ENCODE assay signal across 11 cellular contexts in genomic region chr6:146915671-146916127, GRCh38.
A peak's percentile ranks its signal among the peaks of the same experiment; 100 is the strongest.
DNase-seq lines count a peak whose midpoint lies in the region; ATAC-seq and TF ChIP-seq lines count a peak whose summit lies in the region.
"Had no signal": no experiment of that assay in that cellular context is flagged by ENCODE, and none has a peak within 500 bp of the region (broad histone marks: within the 10 kb centered on the region; RNA-seq: fewer than 3 reads in every experiment).

No MANE protein-coding gene starts in this region.

- POLR2A ChIA-PET in naive thymus-derived CD4-positive, alpha-beta T cell (lab: Charles Lee), result no interaction called here

- H3K9me3 Mint-ChIP-seq in naive thymus-derived CD4-positive, alpha-beta T cell, result no peaks in the 10 kb centered on the region

- no peaks in the 10 kb centered on the region for H3K27me3 ChIP-seq in mammary epithelial cell (ENCODE audit: insufficient read depth, low read length)
- no peaks in the 10 kb centered on the region for H3K27me3 ChIP-seq in naive thymus-derived CD4-positive, alpha-beta T cell (ENCODE audit: control insufficient read depth in 2 of 2, insufficient read depth in 2 of 2, low read length in 2 of 2)

- peak overlapping the region; percentile 81 for H3K9ac ChIP-seq in mammary epithelial cell (ENCODE audit: insufficient read depth, low read length)

- TF ChIP-seq CTCF in mammary epithelial cell (conservative IDR thresholded peaks at IDR 0.05 in 1 of 2, IDR thresholded peaks at IDR 0.05 in 1 of 2; ENCODE audit: extremely low read depth in 1 of 2, insufficient read depth in 1 of 2, low read depth in 1 of 2, low read length in 2 of 2), result no peak
- no peak for TF ChIP-seq CTCF in GM13976 (IDR thresholded peaks at IDR 0.05; ENCODE audit: borderline replicate concordance, control extremely low read depth, extremely low read depth, insufficient read depth, missing control alignments)

- dilution Hi-C loops in mammary epithelial cell (cut with HindIII; ENCODE audit: low sequenced_read_pairs), result no loop called here

- H3K79me2 ChIP-seq in mammary epithelial cell (ENCODE audit: insufficient read depth, low read length), result no peaks in the 10 kb centered on the region

- peak; percentile 22 for ATAC-seq in naive thymus-derived CD4-positive, alpha-beta T cell
- no peak for ATAC-seq in HG02642 (IDR thresholded peaks at IDR 0.05; ENCODE audit: poor library complexity, unreplicated experiment)

- peaks cover 0 to 6% (median 4%) of the 10 kb centered on the region in 7 donors for H3K4me1 Mint-ChIP-seq in naive thymus-derived CD4-positive, alpha-beta T cell

- no TSS peak for BruUV-seq in mammary epithelial cell (replicated peaks; lab: Mats Ljungman, UMichigan)

- peaks cover 37% of the 10 kb centered on the region for H3K4me1 ChIP-seq in mammary epithelial cell (ENCODE audit: insufficient read depth, low read length)
- H3K4me1 ChIP-seq in naive thymus-derived CD4-positive, alpha-beta T cell (ENCODE audit: control insufficient read depth in 2 of 2, insufficient read depth in 2 of 2, low read length in 2 of 2), result no peaks in the 10 kb centered on the region

- no peaks in the 10 kb centered on the region for H3K36me3 ChIP-seq in mammary epithelial cell (ENCODE audit: insufficient read depth, low read length)
- no peaks in the 10 kb centered on the region for H3K36me3 ChIP-seq in naive thymus-derived CD4-positive, alpha-beta T cell (ENCODE audit: control insufficient read depth in 2 of 3, insufficient read depth in 3 of 3, low read length in 3 of 3)

- H3K27ac ChIP-seq in mammary epithelial cell (ENCODE audit: insufficient read depth, low read depth, low read length), result peak overlapping the region; percentile 98
- no peak overlapping the region for H3K27ac ChIP-seq in naive thymus-derived CD4-positive, alpha-beta T cell (ENCODE audit: low read depth, low read length)

- H3K4me3 ChIP-seq in mammary epithelial cell (replicated peaks in 1 of 3; ENCODE audit: insufficient read depth in 1 of 3, low read depth in 2 of 3, low read length in 3 of 3), result peak overlapping the region in 2 of 3 experiments; percentile 43 to 68
- no peak overlapping the region for H3K4me3 ChIP-seq in naive thymus-derived CD4-positive, alpha-beta T cell (ENCODE audit: low read length)

- in situ Hi-C loops in mammary epithelial cell (cut with MboI; ENCODE audit: low sequenced_read_pairs in 2 of 2) (no loop called here), GM13976 (cut with MboI; ENCODE audit: low sequenced_read_pairs, unreplicated experiment) (no loop called here)

- no peak overlapping the region for H3K27ac Mint-ChIP-seq in naive thymus-derived CD4-positive, alpha-beta T cell
- H3K27ac Mint-ChIP-seq: activated T-cell treated with anti-CD3 and anti-CD28 coated beads, Interleukin-2, amount 50 U/mL, for 72 hours had no signal

- no peak overlapping the region for H3K4me3 Mint-ChIP-seq in naive thymus-derived CD4-positive, alpha-beta T cell

- peak; percentile 78 for DNase-seq in Daoy (ENCODE audit: low read depth)
- DNase-seq in NCI-H460 (ENCODE audit: extremely low read depth, low read depth), result peak; percentile 36
- peak; percentile 67 for DNase-seq in mammary epithelial cell
- DNase-seq in naive thymus-derived CD4-positive, alpha-beta T cell, result no peak
- DNase-seq in GM13976 (ENCODE audit: low spot score), result no peak
- no peak for DNase-seq in GF-D8 (lab: John Stamatoyannopoulos, UW)
- no peak for DNase-seq in epidermal melanocyte (ENCODE audit: insufficient read length, low spot score)
- DNase-seq: activated T-cell treated with anti-CD3 and anti-CD28 coated beads, Interleukin-2, amount 50 U/mL, for 72 hours; DND-41; NCI-H1048 had no signal

- peak overlapping the region; percentile 83 for H3K4me2 ChIP-seq in mammary epithelial cell (ENCODE audit: insufficient read depth, low read depth, low read length)

- intact Hi-C loops in mammary epithelial cell (cut with micrococcal nuclease), result loop anchor here (2.0 kb wide), 1 partner anchor 373 kb away; the partner anchor contains the start of gene RAB32
- intact Hi-C loops in naive thymus-derived CD4-positive, alpha-beta T cell (cut with micrococcal nuclease), result no loop called here

- H2AFZ ChIP-seq in mammary epithelial cell (ENCODE audit: low read depth, low read length), result peak overlapping the region; percentile 83

- no peaks in the 10 kb centered on the region for H3K9me3 ChIP-seq in mammary epithelial cell (replicated peaks; ENCODE audit: insufficient read depth, low read length)
- H3K9me3 ChIP-seq in naive thymus-derived CD4-positive, alpha-beta T cell (ENCODE audit: control insufficient read depth in 2 of 3, low read length in 3 of 3), result no peaks in the 10 kb centered on the region

- CTCF ChIA-PET in mammary epithelial cell (lab: Charles Lee; ENCODE audit: low non-redundant PET), result no interaction called here
- CTCF ChIA-PET in naive thymus-derived CD4-positive, alpha-beta T cell (lab: Charles Lee), result no interaction called here

- H3K36me3 Mint-ChIP-seq in naive thymus-derived CD4-positive, alpha-beta T cell, result no peaks in the 10 kb centered on the region

- H4K20me1 ChIP-seq in mammary epithelial cell (ENCODE audit: insufficient read depth, low read length), result no peaks in the 10 kb centered on the region

- H3K27me3 Mint-ChIP-seq in naive thymus-derived CD4-positive, alpha-beta T cell, result peaks cover 0 to 20% (median 15%) of the 10 kb centered on the region in 5 donors

Comparison
In these comparisons a context has a peak if more than half of its experiments do, and no peak if none do; other contexts are left out.
1. DNase-seq: peak in Daoy (single experiment), NCI-H460 (single experiment) and mammary epithelial cell (single experiment); none in naive thymus-derived CD4-positive, alpha-beta T cell (0 of 9), GM13976 (single experiment), GF-D8 (single experiment) and epidermal melanocyte (single experiment).